In genomic region chr1:228984646-228985631, GRCh38 we compare ENCODE assay signal across 2 cellular contexts.
TF ChIP-seq lines count a peak whose summit lies in the region.

No MANE protein-coding gene starts in this region.

TF ChIP-seq in HepG2, 621 proteins besides CTCF, POLR2A, EP300 and RAD21:
- TF ChIP-seq CREM (IDR thresholded peaks at IDR 0.05) (no peak), CREM (CRISPR knock-in tag; IDR thresholded peaks at IDR 0.05) (no peak), MNT (IDR thresholded peaks at IDR 0.05) (peak; percentile 53), ZNF441 (CRISPR knock-in tag; IDR thresholded peaks at IDR 0.05; ENCODE audit: borderline replicate concordance) (no peak), ZXDC (CRISPR knock-in tag; IDR thresholded peaks at IDR 0.05) (no peak), RBAK (CRISPR knock-in tag; IDR thresholded peaks at IDR 0.05) (peak; percentile 86; the same call in 1 of the 2 replicates), CAMTA2 (CRISPR knock-in tag; IDR thresholded peaks at IDR 0.05; ENCODE audit: borderline replicate concordance) (no peak), ZNF512B (CRISPR knock-in tag; IDR thresholded peaks at IDR 0.05; ENCODE audit: borderline replicate concordance) (no peak), ZNF383 (CRISPR knock-in tag; IDR thresholded peaks at IDR 0.05; ENCODE audit: borderline replicate concordance) (no peak)

TF ChIP-seq in H1, 55 proteins besides CTCF, POLR2A, EP300 and RAD21:
- TF ChIP-seq HDAC2 (IDR thresholded peaks at IDR 0.05; ENCODE audit: borderline replicate concordance in 1 of 2, low read depth in 2 of 2, low read length in 2 of 2) (no peak), SP2 (IDR thresholded peaks at IDR 0.05; ENCODE audit: low read length) (no peak), SP1 (IDR thresholded peaks at IDR 0.05; ENCODE audit: low read depth, low read length) (no peak), CREB1 (IDR thresholded peaks at IDR 0.05) (no peak), POU5F1 (IDR thresholded peaks at IDR 0.05; ENCODE audit: low read depth, low read length) (no peak), ATF2 (IDR thresholded peaks at IDR 0.05; ENCODE audit: low read length) (no peak), TAF7 (optimal IDR thresholded peaks at IDR 0.05; ENCODE audit: borderline replicate concordance, low read depth, low read length) (no peak), CEBPB (IDR thresholded peaks at IDR 0.05; ENCODE audit: low read depth, low read length) (no peak), SIX5 (IDR thresholded peaks at IDR 0.05; ENCODE audit: low read depth, low read length) (no peak), SRF (IDR thresholded peaks at IDR 0.05; ENCODE audit: low read depth, low read length) (no peak), CBX5 (IDR thresholded peaks at IDR 0.05; ENCODE audit: low read depth, low read length) (no peak), RFX5 (IDR thresholded peaks at IDR 0.05; ENCODE audit: borderline replicate concordance, low read depth, low read length) (no peak), GTF2F1 (IDR thresholded peaks at IDR 0.05; ENCODE audit: borderline replicate concordance, low read depth, low read length) (no peak), BRCA1 (IDR thresholded peaks at IDR 0.05; ENCODE audit: low read depth, low read length) (no peak), RNF2 (IDR thresholded peaks at IDR 0.05; ENCODE audit: borderline replicate concordance, low read depth, low read length, missing control alignments, poor library complexity, severe bottlenecking) (no peak), CHD2 (IDR thresholded peaks at IDR 0.05; ENCODE audit: low read length) (no peak), ASH2L (IDR thresholded peaks at IDR 0.05; ENCODE audit: low read length) (no peak), CTBP2 (IDR thresholded peaks at IDR 0.05; ENCODE audit: borderline replicate concordance, insufficient read depth, insufficient read length, low read length) (no peak)
TF ChIP-seq in H1: peak in this region for 0.
